ENCODE assay signal across 19 cellular contexts in genomic region chr15:88077249-88077810, GRCh38.
DNase-seq lines count a peak whose midpoint lies in the region; ATAC-seq and TF ChIP-seq lines count a peak whose summit lies in the region.
"Had no signal": no experiment of that assay in that cellular context is flagged by ENCODE, and none has a peak within 500 bp of the region (broad histone marks: within the 10 kb centered on the region; RNA-seq: fewer than 3 reads in every experiment).

No MANE protein-coding gene starts in this region.

- POLR2A ChIA-PET in activated CD4-positive, alpha-beta T cell treated with anti-CD3 and anti-CD28 coated beads for 36 hours (lab: Charles Lee): no interaction called here

- H3K4me1 ChIP-seq in foreskin keratinocyte (no peaks in the 10 kb centered on the region), tibial artery (peaks cover 0 to 60% (median 28%) of the 10 kb centered on the region in 4 donors), suprapubic skin (no peaks in the 10 kb centered on the region)
- H3K4me1 ChIP-seq: BE2C, SJSA1 had no signal

- CTCF ChIA-PET in activated CD4-positive, alpha-beta T cell treated with anti-CD3 and anti-CD28 coated beads for 36 hours (lab: Charles Lee): no interaction called here

- H3K9me3 ChIP-seq in tibial artery: no peaks in the 10 kb centered on the region
- no peaks in the 10 kb centered on the region for H3K9me3 ChIP-seq in suprapubic skin
- H3K9me3 ChIP-seq: BE2C, SJSA1 had no signal

- no peak overlapping the region for H3K4me3 ChIP-seq in tibial artery
- no peak overlapping the region for H3K4me3 ChIP-seq in suprapubic skin
- H3K4me3 ChIP-seq: GM12878, K562, SJSA1 had no signal

- H3K9me3 Mint-ChIP-seq in activated T-helper 1 cell treated with anti-CD3 and anti-CD28 coated beads, Interleukin-12 subunit alpha, Interleukin-12 subunit beta, Interleukin-2, Interleukin-4 antibody, amounts not matched to agents 30 ng/mL and 10 ng/mL and 1 ng/mL, durations not matched to agents 14 hours and 24 hours and 36 hours: no peaks in the 10 kb centered on the region
- no peaks in the 10 kb centered on the region for H3K9me3 Mint-ChIP-seq in activated CD4-positive, alpha-beta T cell treated with anti-CD3 and anti-CD28 coated beads for 36 hours (ENCODE audit: low read depth)
- H3K9me3 Mint-ChIP-seq: CD8-positive, alpha-beta T cell had no signal

- in situ Hi-C loops in GM13976 (cut with MboI; ENCODE audit: low sequenced_read_pairs, unreplicated experiment): no loop called here

- TF ChIP-seq POLR2A in suprapubic skin (IDR thresholded peaks at IDR 0.05): no peak

- no peaks in the 10 kb centered on the region for H3K36me3 Mint-ChIP-seq in activated T-helper 1 cell treated with anti-CD3 and anti-CD28 coated beads, Interleukin-12 subunit alpha, Interleukin-12 subunit beta, Interleukin-2, Interleukin-4 antibody, amounts not matched to agents 30 ng/mL and 10 ng/mL and 1 ng/mL, durations not matched to agents 14 hours and 24 hours and 36 hours (ENCODE audit: low read depth)
- no peaks in the 10 kb centered on the region for H3K36me3 Mint-ChIP-seq in activated CD4-positive, alpha-beta T cell treated with anti-CD3 and anti-CD28 coated beads for 36 hours (ENCODE audit: low read depth)
- H3K36me3 Mint-ChIP-seq: CD8-positive, alpha-beta T cell had no signal

- 50% methylated on average over 11 of the region's 11 CpGs for WGBS in suprapubic skin

- DNase-seq in EL: peak; percentile 7
- DNase-seq in T1000 (lab: John Stamatoyannopoulos, UW): peak; percentile 47
- DNase-seq in foreskin keratinocyte: peak in 1 of 2 donors; percentile 34
- peak in 1 of 2 donors; percentile 78 for DNase-seq in tibial artery
- no peak for DNase-seq in GM13976 (ENCODE audit: low spot score)
- DNase-seq in activated T-helper 1 cell treated with anti-CD3 and anti-CD28 coated beads, Interleukin-12 subunit alpha, Interleukin-12 subunit beta, Interleukin-2, Interleukin-4 antibody, amounts not matched to agents 30 ng/mL and 10 ng/mL and 1 ng/mL, durations not matched to agents 14 hours and 24 hours and 36 hours (ENCODE audit: low spot score): no peak
- DNase-seq in suprapubic skin (ENCODE audit: low spot score in 2 of 2): no peak
- DNase-seq in activated CD4-positive, alpha-beta T cell treated with anti-CD3 and anti-CD28 coated beads for 36 hours: no peak
- DNase-seq: ACHN; BE2C; CD8-positive, alpha-beta T cell; NCI-H1417 treated with DMSO at 0.1 percent for 48 hours; NCI-H2029; NCI-H748 treated with DMSO at 0.1 percent for 48 hours; OCI-M1 had no signal

- intact Hi-C loops in tibial artery (cut with DNase I; ENCODE audit: low total_unique reads): loop anchor here (5.0 kb wide), 1 partner anchor 170 kb away; no protein-coding TSS in a partner anchor
- intact Hi-C loops in activated T-helper 1 cell treated with anti-CD3 and anti-CD28 coated beads, Interleukin-12 subunit alpha, Interleukin-12 subunit beta, Interleukin-2, Interleukin-4 antibody, amounts not matched to agents 30 ng/mL and 10 ng/mL and 1 ng/mL, durations not matched to agents 14 hours and 24 hours and 36 hours (cut with micrococcal nuclease): no loop called here
- intact Hi-C loops in activated CD4-positive, alpha-beta T cell treated with anti-CD3 and anti-CD28 coated beads for 36 hours (cut with DNase I, micrococcal nuclease): no loop called here

- H3K4me1 Mint-ChIP-seq in activated T-helper 1 cell treated with anti-CD3 and anti-CD28 coated beads, Interleukin-12 subunit alpha, Interleukin-12 subunit beta, Interleukin-2, Interleukin-4 antibody, amounts not matched to agents 30 ng/mL and 10 ng/mL and 1 ng/mL, durations not matched to agents 14 hours and 24 hours and 36 hours (ENCODE audit: low read depth): no peaks in the 10 kb centered on the region
- no peaks in the 10 kb centered on the region for H3K4me1 Mint-ChIP-seq in activated CD4-positive, alpha-beta T cell treated with anti-CD3 and anti-CD28 coated beads for 36 hours

- peak; percentile 38 for ATAC-seq in foreskin keratinocyte
- no peak for ATAC-seq in activated CD4-positive, alpha-beta T cell treated with anti-CD3 and anti-CD28 coated beads for 36 hours
- ATAC-seq: CD8-positive, alpha-beta T cell; GM12878; K562 had no signal

- TF ChIP-seq CTCF in foreskin keratinocyte (conservative IDR thresholded peaks at IDR 0.05) (no peak), tibial artery (IDR thresholded peaks at IDR 0.05) (no peak), GM13976 (IDR thresholded peaks at IDR 0.05; ENCODE audit: borderline replicate concordance, control extremely low read depth, extremely low read depth, insufficient read depth, missing control alignments) (no peak), suprapubic skin (IDR thresholded peaks at IDR 0.05) (no peak)

- H3K27me3 ChIP-seq in foreskin keratinocyte (no peaks in the 10 kb centered on the region), tibial artery (no peaks in the 10 kb centered on the region), suprapubic skin (no peaks in the 10 kb centered on the region)
- H3K27me3 ChIP-seq: BE2C, SJSA1 had no signal

- H3K27ac Mint-ChIP-seq in activated T-helper 1 cell treated with anti-CD3 and anti-CD28 coated beads, Interleukin-12 subunit alpha, Interleukin-12 subunit beta, Interleukin-2, Interleukin-4 antibody, amounts not matched to agents 30 ng/mL and 10 ng/mL and 1 ng/mL, durations not matched to agents 14 hours and 24 hours and 36 hours: no peak overlapping the region
- H3K27ac Mint-ChIP-seq in activated CD4-positive, alpha-beta T cell treated with anti-CD3 and anti-CD28 coated beads for 36 hours: no peak overlapping the region
- H3K27ac Mint-ChIP-seq: CD8-positive, alpha-beta T cell had no signal

- H3K27ac ChIP-seq in foreskin keratinocyte (no peak overlapping the region), tibial artery (peak overlapping the region; percentile 76 to 77), suprapubic skin (no peak overlapping the region)
- H3K27ac ChIP-seq: RWPE1, SJSA1 had no signal

- H3K4me3 Mint-ChIP-seq in activated T-helper 1 cell treated with anti-CD3 and anti-CD28 coated beads, Interleukin-12 subunit alpha, Interleukin-12 subunit beta, Interleukin-2, Interleukin-4 antibody, amounts not matched to agents 30 ng/mL and 10 ng/mL and 1 ng/mL, durations not matched to agents 14 hours and 24 hours and 36 hours: no peak overlapping the region
- no peak overlapping the region for H3K4me3 Mint-ChIP-seq in activated CD4-positive, alpha-beta T cell treated with anti-CD3 and anti-CD28 coated beads for 36 hours
- H3K4me3 Mint-ChIP-seq: CD8-positive, alpha-beta T cell had no signal

- H3K36me3 ChIP-seq in tibial artery (no peaks in the 10 kb centered on the region), suprapubic skin (no peaks in the 10 kb centered on the region)
- H3K36me3 ChIP-seq: BE2C, SJSA1 had no signal

- H3K27me3 Mint-ChIP-seq in activated T-helper 1 cell treated with anti-CD3 and anti-CD28 coated beads, Interleukin-12 subunit alpha, Interleukin-12 subunit beta, Interleukin-2, Interleukin-4 antibody, amounts not matched to agents 30 ng/mL and 10 ng/mL and 1 ng/mL, durations not matched to agents 14 hours and 24 hours and 36 hours (ENCODE audit: insufficient read depth): no peaks in the 10 kb centered on the region
- H3K27me3 Mint-ChIP-seq in activated CD4-positive, alpha-beta T cell treated with anti-CD3 and anti-CD28 coated beads for 36 hours: no peaks in the 10 kb centered on the region

- no peak for TF ChIP-seq EP300 in suprapubic skin (IDR thresholded peaks at IDR 0.05)

Comparison
In these comparisons a context has a peak if more than half of its experiments do, and no peak if none do; other contexts are left out.
1. DNase-seq: peak in EL (single experiment) and T1000 (single experiment); none in GM13976 (single experiment), activated T-helper 1 cell treated with anti-CD3 and anti-CD28 coated beads, Interleukin-12 subunit alpha, Interleukin-12 subunit beta, Interleukin-2, Interleukin-4 antibody, amounts not matched to agents 30 ng/mL and 10 ng/mL and 1 ng/mL, durations not matched to agents 14 hours and 24 hours and 36 hours (single experiment), suprapubic skin (0 of 2) and activated CD4-positive, alpha-beta T cell treated with anti-CD3 and anti-CD28 coated beads for 36 hours (single experiment).
2. H3K27ac ChIP-seq: peak in tibial artery (2 of 2); none in foreskin keratinocyte (single experiment) and suprapubic skin (single experiment).